In the genomic region with DNA sequence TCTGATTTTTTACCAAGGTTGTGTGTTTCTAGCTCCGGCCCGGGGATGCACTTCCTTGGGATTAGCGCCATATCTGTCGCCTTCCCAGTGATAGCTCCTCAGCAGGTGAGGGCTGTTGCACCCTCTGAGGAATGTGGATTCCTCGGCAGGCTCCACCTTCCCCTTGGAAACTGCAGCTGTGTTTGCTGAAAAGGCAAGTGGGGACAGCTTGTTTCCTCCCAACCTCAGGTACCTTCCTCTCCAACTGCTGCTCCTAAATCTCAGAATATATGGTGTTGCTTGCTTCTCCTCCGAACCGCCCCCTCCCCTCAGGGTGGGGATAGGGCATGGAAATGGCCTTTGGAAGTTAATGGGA, we compare ENCODE assay signal across 1 cellular context.
TF ChIP-seq lines count a peak whose summit lies in the region.

No MANE protein-coding gene starts in this region.

TF ChIP-seq in HCT116, 20 proteins besides CTCF, POLR2A, EP300 and RAD21 (continued from another document):
- no peak for TF ChIP-seq TCF7L2 (IDR thresholded peaks at IDR 0.05; ENCODE audit: borderline replicate concordance, extremely low read depth, insufficient read depth, insufficient read length)
